Comparison of ENCODE assay signal across 18 cellular contexts in the genomic region with DNA sequence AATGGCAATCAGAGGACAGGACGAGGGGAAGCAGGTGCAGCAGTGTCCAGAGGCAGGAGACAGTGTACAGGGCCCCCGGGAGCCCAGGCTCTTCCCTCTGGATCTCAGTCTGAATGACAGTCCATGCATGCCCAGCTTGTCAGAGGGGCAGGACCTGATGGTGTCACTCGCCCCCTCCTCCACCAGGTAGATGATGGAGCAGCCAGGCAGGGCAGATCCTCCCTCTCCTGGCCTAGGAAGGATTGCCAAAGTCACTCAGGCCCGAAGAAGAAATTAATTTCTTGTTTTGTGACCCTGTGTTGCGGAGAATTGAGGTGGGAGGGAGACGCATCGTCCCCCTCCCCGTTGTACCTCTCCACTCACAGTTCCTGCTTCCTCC. TPM values are rescaled to one million over a fixed set of nuclear protein-coding genes. Genes with fewer than 3 reads are reported as not detected.
A peak's percentile ranks its signal among the peaks of the same experiment; 100 is the strongest.
DNase-seq lines count a peak whose midpoint lies in the region; ATAC-seq and TF ChIP-seq lines count a peak whose summit lies in the region.
"Had no signal": no experiment of that assay in that cellular context is flagged by ENCODE, and none has a peak within 500 bp of the region (broad histone marks: within the 10 kb centered on the region; RNA-seq: fewer than 3 reads in every experiment).

No MANE protein-coding gene starts in this region.

- WGBS in endodermal cell (ENCODE audit: insufficient coverage in 1 of 2, insufficient read length in 1 of 2), 2 experiments: 94 to 100% methylated on average over 1 to 8 of the region's 8 CpGs

- TF ChIP-seq CTCF in endodermal cell (conservative IDR thresholded peaks at IDR 0.05): no peak
- TF ChIP-seq CTCF in neural crest cell (conservative IDR thresholded peaks at IDR 0.05): no peak
- TF ChIP-seq CTCF in tibial artery (IDR thresholded peaks at IDR 0.05): no peak

- H3K4me3 Mint-ChIP-seq in endodermal cell (no peak overlapping the region), neural crest cell (peak overlapping the region; percentile 2)
- H3K4me3 Mint-ChIP-seq: CD8-positive, alpha-beta memory T cell; HFFc6 had no signal

- H3K27ac ChIP-seq in endodermal cell (ENCODE audit: low read depth, low read length) (no peak overlapping the region), tibial artery (peak overlapping the region; percentile 40 to 78)
- H3K27ac ChIP-seq: A549, BLaER1 had no signal

- intact Hi-C loops in tibial artery (cut with DNase I; ENCODE audit: low total_unique reads): loop anchor here (2.0 kb wide), 1 partner anchor 23 kb away; no protein-coding TSS in a partner anchor

- H3K36me3 ChIP-seq in endodermal cell (ENCODE audit: control insufficient read depth, insufficient read depth, low read length) (no peaks in the 10 kb centered on the region), tibial artery (no peaks in the 10 kb centered on the region)
- H3K36me3 ChIP-seq: BLaER1 had no signal

- H3K9me3 ChIP-seq in endodermal cell (ENCODE audit: control insufficient read depth, low read length): no peaks in the 10 kb centered on the region
- no peaks in the 10 kb centered on the region for H3K9me3 ChIP-seq in tibial artery
- H3K9me3 ChIP-seq: A549, BLaER1, Caco-2 had no signal

- H3K27me3 Mint-ChIP-seq in endodermal cell (ENCODE audit: insufficient read depth) (peaks cover 26% of the 10 kb centered on the region), neural crest cell (ENCODE audit: low read depth) (no peaks in the 10 kb centered on the region)

- H3K4me1 ChIP-seq in endodermal cell (ENCODE audit: control insufficient read depth, insufficient read depth, low read length) (no peaks in the 10 kb centered on the region), tibial artery (peaks cover 5 to 90% (median 68%) of the 10 kb centered on the region in 4 donors)
- H3K4me1 ChIP-seq: A549, Caco-2 had no signal

- H3K9ac ChIP-seq in endodermal cell (ENCODE audit: extremely low read depth, low read length, poor library complexity, severe bottlenecking): no peak overlapping the region
- H3K9ac ChIP-seq: BLaER1 had no signal

- ATAC-seq in GM18867 (IDR thresholded peaks at IDR 0.05; ENCODE audit: unreplicated experiment): no peak
- ATAC-seq: A549 had no signal

- H3K27ac Mint-ChIP-seq in endodermal cell (no peak overlapping the region), neural crest cell (ENCODE audit: unreplicated experiment) (no peak overlapping the region)
- H3K27ac Mint-ChIP-seq: CD8-positive, alpha-beta memory T cell; HFFc6 had no signal

- peaks cover 6% of the 10 kb centered on the region for H3K4me1 Mint-ChIP-seq in endodermal cell
- H3K4me1 Mint-ChIP-seq in neural crest cell: peaks cover 15% of the 10 kb centered on the region

- no peaks in the 10 kb centered on the region for H3K9me3 Mint-ChIP-seq in endodermal cell
- no peaks in the 10 kb centered on the region for H3K9me3 Mint-ChIP-seq in neural crest cell
- H3K9me3 Mint-ChIP-seq: CD8-positive, alpha-beta memory T cell; HFFc6 had no signal

- H3K4me3 ChIP-seq in endodermal cell (ENCODE audit: low read length) (no peak overlapping the region), tibial artery (no peak overlapping the region)
- H3K4me3 ChIP-seq: A549, BLaER1 had no signal

- DNase-seq in endodermal cell: peak; percentile 26
- peak; percentile 41 for DNase-seq in left kidney (ENCODE audit: low read depth, low spot score)
- DNase-seq in neural crest cell (ENCODE audit: low read depth, low spot score): no peak
- DNase-seq in tibial artery: no peak
- no peak for DNase-seq in stimulated activated CD4-positive, alpha-beta T cell treated with anti-CD3 and anti-CD28 coated beads, Interleukin-1b, Interleukin-23, amount 100 ng/mL, for 48 hours
- DNase-seq in stimulated activated CD4-positive, alpha-beta T cell treated with anti-CD3 and anti-CD28 coated beads, Interleukin-12 subunit alpha, Interleukin-12 subunit beta, amount 100 ng/mL, for 4 hours: no peak
- DNase-seq: Caco-2; CD8-positive, alpha-beta memory T cell; DND-41; GDM1; HCEC 1CT; HFFc6 had no signal

- H3K27me3 ChIP-seq in endodermal cell (ENCODE audit: control insufficient read depth, insufficient read depth, low read length, poor library complexity, severe bottlenecking): peaks cover 42% of the 10 kb centered on the region
- no peaks in the 10 kb centered on the region for H3K27me3 ChIP-seq in tibial artery

- H3K36me3 Mint-ChIP-seq in endodermal cell (ENCODE audit: low read depth): no peaks in the 10 kb centered on the region
- no peaks in the 10 kb centered on the region for H3K36me3 Mint-ChIP-seq in neural crest cell (ENCODE audit: low read depth)
- H3K36me3 Mint-ChIP-seq: CD8-positive, alpha-beta memory T cell had no signal

RNA-seq across cellular contexts. Expression of a gene that starts 4.0 kb away (rescaled TPM):
- total RNA-seq in endodermal cell (under 1 TPM; 0.51 to 0.77 TPM), neural crest cell (2.2 and 2.3 TPM in 2 replicates)
- polyA plus RNA-seq in endodermal cell (2013, experiment 1 of 2): 1.4 TPM
- 1.1 TPM for polyA plus RNA-seq in endodermal cell (2013, experiment 2 of 2)
- total RNA-seq: Caco-2 had no signal
- polyA plus RNA-seq: CD8-positive, alpha-beta memory T cell had no signal

RNA-seq across cellular contexts. Expression of a gene that starts 22.5 kb away (rescaled TPM):
- total RNA-seq in endodermal cell: not detected
- not detected for polyA plus RNA-seq in endodermal cell (2013, experiment 1 of 2)
- polyA plus RNA-seq in endodermal cell (2013, experiment 2 of 2): not detected
- total RNA-seq in neural crest cell: not detected in 2 replicates
- total RNA-seq: Caco-2; CD8-positive, alpha-beta memory T cell; H4; HFFc6; HT1080 had no signal
- polyA plus RNA-seq: A549; AG04450; CD8-positive, alpha-beta memory T cell had no signal

Comparison
In these comparisons a context has a peak if more than half of its experiments do, and no peak if none do; other contexts are left out.
1. DNase-seq: peak in endodermal cell (single experiment) and left kidney (single experiment); none in neural crest cell (single experiment), tibial artery (0 of 2), stimulated activated CD4-positive, alpha-beta T cell treated with anti-CD3 and anti-CD28 coated beads, Interleukin-1b, Interleukin-23, amount 100 ng/mL, for 48 hours (single experiment) and stimulated activated CD4-positive, alpha-beta T cell treated with anti-CD3 and anti-CD28 coated beads, Interleukin-12 subunit alpha, Interleukin-12 subunit beta, amount 100 ng/mL, for 4 hours (single experiment).